8 cellular contexts compared by ENCODE assay signal in the genomic region with DNA sequence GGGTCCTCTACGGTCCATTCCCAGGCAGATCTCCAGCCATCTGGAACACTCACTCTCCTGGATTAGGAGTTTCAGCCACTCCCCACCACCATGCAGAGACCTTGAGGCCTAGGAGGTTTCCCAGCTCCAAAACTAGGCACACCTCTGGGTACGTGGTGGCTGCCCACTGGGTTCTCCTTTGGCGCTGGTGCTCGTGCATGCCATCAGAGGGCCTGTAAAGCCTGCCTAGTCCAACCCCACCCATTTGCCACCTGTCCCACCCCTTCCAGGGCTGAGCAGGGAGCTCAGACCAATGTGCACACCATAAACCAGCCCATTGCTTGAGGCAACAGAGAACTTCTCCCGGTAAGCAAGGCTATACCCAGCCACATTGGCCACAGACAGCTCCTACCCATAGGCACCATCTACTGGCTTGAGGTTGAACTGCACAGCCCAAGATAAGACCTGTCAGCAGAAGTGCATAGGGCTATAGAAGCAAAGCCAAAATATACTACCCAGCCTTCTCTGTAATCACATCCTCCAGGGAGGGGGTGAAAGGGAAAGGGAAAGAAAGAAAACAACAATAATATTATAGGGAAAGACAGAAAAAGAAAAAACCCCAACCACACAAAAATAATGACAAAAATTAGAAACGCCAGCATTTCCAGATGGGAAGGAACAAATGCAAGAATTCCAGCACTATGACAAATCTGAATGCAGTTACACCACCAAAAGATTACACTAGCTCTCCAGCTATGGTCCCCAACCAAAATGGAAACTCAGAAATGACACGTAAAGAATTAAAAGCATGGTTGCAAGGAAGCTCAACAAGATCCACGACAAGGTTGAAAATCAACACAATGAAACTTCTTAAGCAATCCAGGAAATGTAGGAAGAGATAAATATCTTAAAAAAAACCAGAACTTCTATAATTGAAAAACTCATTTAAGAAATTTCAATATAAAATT.
DNase-seq lines count a peak whose midpoint lies in the region; ATAC-seq and TF ChIP-seq lines count a peak whose summit lies in the region.

No MANE protein-coding gene starts in this region.

- 76% methylated on average over 7 of the region's 8 CpGs for WGBS in prostate gland

- intact Hi-C loops in Calu3 (cut with micrococcal nuclease; ENCODE audit: unreplicated experiment): loop anchor here (5.0 kb wide), 1 partner anchor 181 kb away; no protein-coding TSS in a partner anchor
- intact Hi-C loops in head of caudate nucleus (cut with DNase I): no loop called here
- intact Hi-C loops in prostate gland (cut with DNase I): no loop called here

- no peak overlapping the region for H3K4me3 ChIP-seq in prostate gland

- peak; percentile 36 for TF ChIP-seq CTCF in Calu3 (IDR thresholded peaks at IDR 0.05; ENCODE audit: unreplicated experiment)
- peak in 2 of 4 experiments; percentile 12 to 13 for TF ChIP-seq CTCF in prostate gland (IDR thresholded peaks at IDR 0.05)

- TF ChIP-seq POLR2A in prostate gland (IDR thresholded peaks at IDR 0.05): no peak

- no peak overlapping the region for H3K27ac ChIP-seq in prostate gland

- no peaks in the 10 kb centered on the region for H3K4me1 ChIP-seq in prostate gland (replicated peaks)

- H3K9me3 Mint-ChIP-seq in Calu3 (ENCODE audit: low read depth, unreplicated experiment): no peaks in the 10 kb centered on the region
- H3K9me3 Mint-ChIP-seq in activated CD4-positive, alpha-beta memory T cell treated with anti-CD3 and anti-CD28 coated beads, Interleukin-2, amount 10 ng/mL, durations not matched to agents 7 days and 5 days: no peaks in the 10 kb centered on the region

- no peak overlapping the region for H3K4me3 Mint-ChIP-seq in Calu3 (ENCODE audit: low read depth, unreplicated experiment)
- H3K4me3 Mint-ChIP-seq in activated CD4-positive, alpha-beta memory T cell treated with anti-CD3 and anti-CD28 coated beads, Interleukin-2, amount 10 ng/mL, durations not matched to agents 7 days and 5 days: no peak overlapping the region

- CTCF ChIA-PET in Calu3 (lab: Charles Lee): interaction anchor here (0.6 to 1.2 kb wide), 3 partner anchors 21 to 181 kb away, joined by 3 to 4 read pairs (median 3); a partner anchor contains a TSS
- CTCF ChIA-PET in activated CD4-positive, alpha-beta memory T cell treated with anti-CD3 and anti-CD28 coated beads, Interleukin-2, amount 10 ng/mL, durations not matched to agents 7 days and 5 days (lab: Charles Lee): no interaction called here

- BruUV-seq in Calu3 (replicated peaks; lab: Mats Ljungman, UMichigan): no TSS peak

- no peaks in the 10 kb centered on the region for H3K27me3 Mint-ChIP-seq in Calu3 (ENCODE audit: unreplicated experiment)
- peaks cover 5% of the 10 kb centered on the region for H3K27me3 Mint-ChIP-seq in activated CD4-positive, alpha-beta memory T cell treated with anti-CD3 and anti-CD28 coated beads, Interleukin-2, amount 10 ng/mL, durations not matched to agents 7 days and 5 days

- DNase-seq in Calu3 (peak; percentile 53), NCI-H2029 (lab: John Stamatoyannopoulos, UW) (peak; percentile 26), head of caudate nucleus (peak in 33 of 42 donors; percentile 11 to 75 (median 51)), prostate gland (ENCODE audit: low spot score) (no peak)
- peak; percentile 33 for DNase-seq in activated CD4-positive, alpha-beta memory T cell treated with anti-CD3 and anti-CD28 coated beads, Interleukin-2, amount 10 ng/mL, durations not matched to agents 7 days and 5 days
- peak in 2 of 3 donors; percentile 3 to 18 for DNase-seq in stimulated activated CD4-positive, alpha-beta T cell treated with anti-CD3 and anti-CD28 coated beads, Interleukin-12 subunit alpha, Interleukin-12 subunit beta, amount 100 ng/mL, for 48 hours (ENCODE audit: low read depth in 2 of 3, low spot score in 1 of 3)

- H3K9me3 ChIP-seq in prostate gland: no peaks in the 10 kb centered on the region

- no peak overlapping the region for H3K27ac Mint-ChIP-seq in Calu3 (ENCODE audit: unreplicated experiment)
- no peak overlapping the region for H3K27ac Mint-ChIP-seq in activated CD4-positive, alpha-beta memory T cell treated with anti-CD3 and anti-CD28 coated beads, Interleukin-2, amount 10 ng/mL, durations not matched to agents 7 days and 5 days

- no peaks in the 10 kb centered on the region for H3K27me3 ChIP-seq in prostate gland (replicated peaks; ENCODE audit: insufficient read depth)

- no peaks in the 10 kb centered on the region for H3K4me1 Mint-ChIP-seq in Calu3 (ENCODE audit: low read depth, unreplicated experiment)
- no peaks in the 10 kb centered on the region for H3K4me1 Mint-ChIP-seq in activated CD4-positive, alpha-beta memory T cell treated with anti-CD3 and anti-CD28 coated beads, Interleukin-2, amount 10 ng/mL, durations not matched to agents 7 days and 5 days

- H3K36me3 ChIP-seq in prostate gland: no peaks in the 10 kb centered on the region

- peak; percentile 94 for ATAC-seq in GM18873 (IDR thresholded peaks at IDR 0.05; ENCODE audit: low FRiP score, unreplicated experiment)
- peak; percentile 99 for ATAC-seq in HG02981 (IDR thresholded peaks at IDR 0.05; ENCODE audit: unreplicated experiment)

- POLR2A ChIA-PET in activated CD4-positive, alpha-beta memory T cell treated with anti-CD3 and anti-CD28 coated beads, Interleukin-2, amount 10 ng/mL, durations not matched to agents 7 days and 5 days (lab: Charles Lee): no interaction called here

- H3K36me3 Mint-ChIP-seq in Calu3 (ENCODE audit: insufficient read depth, unreplicated experiment): no peaks in the 10 kb centered on the region
- H3K36me3 Mint-ChIP-seq in activated CD4-positive, alpha-beta memory T cell treated with anti-CD3 and anti-CD28 coated beads, Interleukin-2, amount 10 ng/mL, durations not matched to agents 7 days and 5 days (ENCODE audit: low read depth): no peaks in the 10 kb centered on the region
